In genomic region chr14:49972199-49972671, GRCh38 we compare ENCODE assay signal across 8 cellular contexts.
DNase-seq lines count a peak whose midpoint lies in the region; ATAC-seq and TF ChIP-seq lines count a peak whose summit lies in the region.

No MANE protein-coding gene starts in this region.

- peaks cover 57 to 59% of the 10 kb centered on the region in 2 donors for H3K4me1 ChIP-seq in mucosa of rectum (ENCODE audit: control insufficient read depth in 2 of 2, insufficient read depth in 2 of 2, low read length in 2 of 2)

- no peak for TF ChIP-seq CTCF in cardiac fibroblast (IDR thresholded peaks at IDR 0.05; ENCODE audit: low read depth, low read length)

- ATAC-seq in HG03097 (IDR thresholded peaks at IDR 0.05; ENCODE audit: low FRiP score, unreplicated experiment) (no peak), HG02759 (IDR thresholded peaks at IDR 0.05; ENCODE audit: unreplicated experiment) (no peak), HG02642 (IDR thresholded peaks at IDR 0.05; ENCODE audit: poor library complexity, unreplicated experiment) (no peak)

- H3K27ac ChIP-seq in mucosa of rectum (ENCODE audit: low read depth in 2 of 2, low read length in 2 of 2): peak overlapping the region; percentile 95 to 97

- H3K36me3 ChIP-seq in mucosa of rectum (ENCODE audit: control insufficient read depth in 2 of 2, insufficient read depth in 2 of 2, low read length in 2 of 2): no peaks in the 10 kb centered on the region

- peak overlapping the region; percentile 52 to 65 for H3K9ac ChIP-seq in mucosa of rectum (ENCODE audit: low read depth in 1 of 2, low read length in 2 of 2)

- H3K27me3 ChIP-seq in mucosa of rectum (ENCODE audit: control insufficient read depth in 2 of 2, insufficient read depth in 2 of 2, low read length in 2 of 2): no peaks in the 10 kb centered on the region

- peak; percentile 64 for DNase-seq in NCI-H510A treated with DMSO at 0.1 percent for 48 hours (lab: John Stamatoyannopoulos, UW)
- DNase-seq in NCI-H510A (lab: John Stamatoyannopoulos, UW): no peak
- DNase-seq in NCI-H345 (lab: John Stamatoyannopoulos, UW): peak; percentile 32
- DNase-seq in cardiac fibroblast (ENCODE audit: low read depth in 2 of 2): peak; percentile 69 to 80

- no peak overlapping the region for H3K4me3 ChIP-seq in cardiac fibroblast (replicated peaks in 1 of 2; ENCODE audit: low read depth in 2 of 2, low read length in 2 of 2)
- peak overlapping the region; percentile 51 to 62 for H3K4me3 ChIP-seq in mucosa of rectum (ENCODE audit: low read length in 2 of 2)

- H3K9me3 ChIP-seq in mucosa of rectum (ENCODE audit: control insufficient read depth in 2 of 2, low read length in 2 of 2): no peaks in the 10 kb centered on the region

Comparison
In these comparisons a context has a peak if more than half of its experiments do, and no peak if none do; other contexts are left out.
1. H3K4me3 ChIP-seq: peak in mucosa of rectum (2 of 2); none in cardiac fibroblast (0 of 2).